Comparison of ENCODE assay signal across 14 cellular contexts in genomic region chr9:16282718-16283117, GRCh38.
DNase-seq lines count a peak whose midpoint lies in the region; ATAC-seq and TF ChIP-seq lines count a peak whose summit lies in the region.
"Had no signal": no experiment of that assay in that cellular context is flagged by ENCODE, and none has a peak within 500 bp of the region (broad histone marks: within the 10 kb centered on the region; RNA-seq: fewer than 3 reads in every experiment).

No MANE protein-coding gene starts in this region.

- H4K20me1 ChIP-seq in PC-3 (ENCODE audit: low read length), result no peaks in the 10 kb centered on the region
- H4K20me1 ChIP-seq: BLaER1 treated with 17β-estradiol and CSF1 and Interleukin-3, amounts not matched to agents 10 nM and 100 nM had no signal

- H3K9ac ChIP-seq in PC-3 (ENCODE audit: low read length), result no peak overlapping the region
- H3K9ac ChIP-seq: BLaER1 treated with 17β-estradiol and CSF1 and Interleukin-3, amounts not matched to agents 10 nM and 100 nM had no signal

- H3K27ac ChIP-seq in PC-3 (ENCODE audit: low read length) (0 out of 2 replicates have a peak overlapping the region, but pooled peaks have one; percentile 9), vagina (no peak overlapping the region)
- H3K27ac ChIP-seq: BLaER1 treated with 17β-estradiol and CSF1 and Interleukin-3, amounts not matched to agents 10 nM and 100 nM; HL-60 had no signal

- intact Hi-C loops in PC-3 (cut with micrococcal nuclease) (no loop called here), sciatic nerve (cut with DNase I) (no loop called here), vagina (cut with DNase I) (no loop called here), Right ventricle myocardium inferior (cut with DNase I) (no loop called here)

- H3K9me3 ChIP-seq in PC-3 (ENCODE audit: low read length), result no peaks in the 10 kb centered on the region
- no peaks in the 10 kb centered on the region for H3K9me3 ChIP-seq in vagina

- POLR2A ChIA-PET in PC-3 (lab: Charles Lee; ENCODE audit: unreplicated experiment), result no interaction called here

- H3F3A ChIP-seq in PC-3 (ENCODE audit: low read length, unreplicated experiment), result no peaks in the 10 kb centered on the region

- no peak for DNase-seq in PC-3
- peak; percentile 36 for DNase-seq in islet precursor cell
- DNase-seq in sciatic nerve (ENCODE audit: low spot score), result no peak
- DNase-seq in vagina (ENCODE audit: extremely low spot score in 2 of 2), result peak; percentile 58 to 80
- DNase-seq in Right ventricle myocardium inferior (ENCODE audit: missing footprints), result no peak
- DNase-seq in effector CD8-positive, alpha-beta T cell (lab: John Stamatoyannopoulos, UW), result no peak
- DNase-seq: ACHN; CD4-positive, CD25-positive, alpha-beta regulatory T cell; H7 had no signal

- H3K9me2 ChIP-seq in PC-3 (replicated peaks; ENCODE audit: low read length), result no peaks in the 10 kb centered on the region

- CTCF ChIA-PET in PC-3 (lab: Charles Lee), result no interaction called here

- H3K4me1 ChIP-seq in PC-3 (ENCODE audit: insufficient read depth, low read length) (peaks cover 15% of the 10 kb centered on the region), vagina (peaks cover 14% of the 10 kb centered on the region)

- TF ChIP-seq CTCF in PC-3 (conservative IDR thresholded peaks at IDR 0.05; ENCODE audit: low read depth, low read length), result no peak
- no peak for TF ChIP-seq CTCF in vagina (IDR thresholded peaks at IDR 0.05)

- BruUV-seq in PC-3 (replicated peaks; lab: Mats Ljungman, UMichigan), result no TSS peak

- no peak for TF ChIP-seq POLR2A in vagina (IDR thresholded peaks at IDR 0.05)

- no peak overlapping the region for H3K4me3 ChIP-seq in PC-3 (ENCODE audit: low read length)
- H3K4me3 ChIP-seq in vagina, result no peak overlapping the region
- H3K4me3 ChIP-seq: BLaER1 treated with 17β-estradiol and CSF1 and Interleukin-3, amounts not matched to agents 10 nM and 100 nM; GM12878; GM23338 had no signal

- H3K4me2 ChIP-seq in PC-3 (ENCODE audit: low read length), result 0 out of 2 replicates have a peak overlapping the region, but pooled peaks have one; percentile 4
- H3K4me2 ChIP-seq: BLaER1 treated with 17β-estradiol and CSF1 and Interleukin-3, amounts not matched to agents 10 nM and 100 nM; GM23338 had no signal

- ATAC-seq in PC-3 (no peak), sciatic nerve (peak; percentile 43), Right ventricle myocardium inferior (no peak), HG03342 (IDR thresholded peaks at IDR 0.05; ENCODE audit: unreplicated experiment) (no peak)
- ATAC-seq: GM12878, GM23338 had no signal

- no peaks in the 10 kb centered on the region for H3K79me2 ChIP-seq in PC-3 (ENCODE audit: low read length)

- no peaks in the 10 kb centered on the region for H3K27me3 ChIP-seq in PC-3 (ENCODE audit: low read length)
- no peaks in the 10 kb centered on the region for H3K27me3 ChIP-seq in vagina
- H3K27me3 ChIP-seq: BLaER1 treated with 17β-estradiol and CSF1 and Interleukin-3, amounts not matched to agents 10 nM and 100 nM had no signal

- no peak overlapping the region for H2AFZ ChIP-seq in PC-3 (ENCODE audit: low read length)

- H3K36me3 ChIP-seq in PC-3 (ENCODE audit: low read depth, low read length) (no peaks in the 10 kb centered on the region), vagina (no peaks in the 10 kb centered on the region)
- H3K36me3 ChIP-seq: BLaER1 treated with 17β-estradiol and CSF1 and Interleukin-3, amounts not matched to agents 10 nM and 100 nM had no signal

Comparison
In these comparisons a context has a peak if more than half of its experiments do, and no peak if none do; other contexts are left out.
1. DNase-seq: peak in islet precursor cell (single experiment) and vagina (2 of 2); none in PC-3 (single experiment), sciatic nerve (single experiment), Right ventricle myocardium inferior (single experiment) and effector CD8-positive, alpha-beta T cell (single experiment).